Comparison of ENCODE assay signal across 8 cellular contexts in genomic region chr12:122965851-122966742, GRCh38. TPM values are rescaled to one million over a fixed set of nuclear protein-coding genes. Genes with fewer than 3 reads are reported as not detected.
DNase-seq lines count a peak whose midpoint lies in the region; ATAC-seq and TF ChIP-seq lines count a peak whose summit lies in the region.

ABCB9 (minus strand) TSS chr12:122966463; CDS start chr12:122960235, 6,228 bp downstream.

- no peaks in the 10 kb centered on the region for H3K9me3 ChIP-seq in fibroblast of lung (ENCODE audit: control insufficient read depth, insufficient read depth, low read depth, low read length)

- no peaks in the 10 kb centered on the region for H3K36me3 ChIP-seq in fibroblast of lung (ENCODE audit: control insufficient read depth, insufficient read depth, low read length)

- H4K20me1 ChIP-seq in fibroblast of lung (ENCODE audit: control insufficient read depth, extremely low read depth, insufficient read depth, low read length) = no peaks in the 10 kb centered on the region

- H3K36me3 Mint-ChIP-seq in activated T-helper 1 cell treated with anti-CD3 and anti-CD28 coated beads, Interleukin-12 subunit alpha, Interleukin-12 subunit beta, Interleukin-2, Interleukin-4 antibody, amounts not matched to agents 30 ng/mL and 10 ng/mL and 1 ng/mL, durations not matched to agents 14 hours and 24 hours and 36 hours (ENCODE audit: low read depth) = no peaks in the 10 kb centered on the region
- no peaks in the 10 kb centered on the region for H3K36me3 Mint-ChIP-seq in naive B cell

- no peak within 1 kb of the TSS for H3K27ac Mint-ChIP-seq in activated T-helper 1 cell treated with anti-CD3 and anti-CD28 coated beads, Interleukin-12 subunit alpha, Interleukin-12 subunit beta, Interleukin-2, Interleukin-4 antibody, amounts not matched to agents 30 ng/mL and 10 ng/mL and 1 ng/mL, durations not matched to agents 14 hours and 24 hours and 36 hours
- peak within 1 kb of the TSS in 2 of 6 donors; percentile 39 to 57 for H3K27ac Mint-ChIP-seq in naive B cell

- no peak for TF ChIP-seq RAD21 in Ishikawa (IDR thresholded peaks at IDR 0.05; ENCODE audit: low read depth)

- H3K9ac ChIP-seq in fibroblast of lung (ENCODE audit: insufficient read depth, low read length) = peak within 1 kb of the TSS; percentile 49

- peak within 1 kb of the TSS; percentile 38 for H2AFZ ChIP-seq in fibroblast of lung (ENCODE audit: low read length)

- H3K4me3 ChIP-seq in fibroblast of lung (replicated peaks in 1 of 4; ENCODE audit: control extremely low read depth in 1 of 4, insufficient read depth in 1 of 4, low read depth in 3 of 4, low read length in 4 of 4) = peak within 1 kb of the TSS; percentile 49 to 77 (median 60)

- peak within 1 kb of the TSS; percentile 37 for H3K4me3 Mint-ChIP-seq in activated T-helper 1 cell treated with anti-CD3 and anti-CD28 coated beads, Interleukin-12 subunit alpha, Interleukin-12 subunit beta, Interleukin-2, Interleukin-4 antibody, amounts not matched to agents 30 ng/mL and 10 ng/mL and 1 ng/mL, durations not matched to agents 14 hours and 24 hours and 36 hours
- H3K4me3 Mint-ChIP-seq in naive B cell = peak within 1 kb of the TSS; percentile 28 to 87 (median 66)

- no peaks in the 10 kb centered on the region for H3K9me3 Mint-ChIP-seq in activated T-helper 1 cell treated with anti-CD3 and anti-CD28 coated beads, Interleukin-12 subunit alpha, Interleukin-12 subunit beta, Interleukin-2, Interleukin-4 antibody, amounts not matched to agents 30 ng/mL and 10 ng/mL and 1 ng/mL, durations not matched to agents 14 hours and 24 hours and 36 hours
- no peaks in the 10 kb centered on the region for H3K9me3 Mint-ChIP-seq in naive B cell

- H3K4me1 Mint-ChIP-seq in activated T-helper 1 cell treated with anti-CD3 and anti-CD28 coated beads, Interleukin-12 subunit alpha, Interleukin-12 subunit beta, Interleukin-2, Interleukin-4 antibody, amounts not matched to agents 30 ng/mL and 10 ng/mL and 1 ng/mL, durations not matched to agents 14 hours and 24 hours and 36 hours (ENCODE audit: low read depth) = peaks cover 12% of the 10 kb centered on the region
- peaks cover 5 to 10% (median 6%) of the 10 kb centered on the region in 3 donors for H3K4me1 Mint-ChIP-seq in naive B cell

- H3K27ac ChIP-seq in fibroblast of lung (ENCODE audit: insufficient read depth, low read length) = no peak within 1 kb of the TSS

- ATAC-seq in GM19467 (IDR thresholded peaks at IDR 0.05; ENCODE audit: unreplicated experiment) (peak; percentile 64), naive B cell (ENCODE audit: low read depth in 2 of 2) (peak; percentile 94 to 95)

- H3K4me1 ChIP-seq in fibroblast of lung (ENCODE audit: control insufficient read depth, extremely low read depth, insufficient read depth, low read length) = peaks cover 7% of the 10 kb centered on the region

- no peaks in the 10 kb centered on the region for H3K27me3 ChIP-seq in fibroblast of lung (ENCODE audit: control insufficient read depth, insufficient read depth, low read length)

- intact Hi-C loops in activated T-helper 1 cell treated with anti-CD3 and anti-CD28 coated beads, Interleukin-12 subunit alpha, Interleukin-12 subunit beta, Interleukin-2, Interleukin-4 antibody, amounts not matched to agents 30 ng/mL and 10 ng/mL and 1 ng/mL, durations not matched to agents 14 hours and 24 hours and 36 hours (cut with micrococcal nuclease) = loop anchor here (1.0 to 10.0 kb wide), 5 partner anchors 8 to 439 kb away; partner anchors contain the start of genes KNTC1, RSRC2 and SBNO1

- peaks cover 16% of the 10 kb centered on the region for H3K27me3 Mint-ChIP-seq in activated T-helper 1 cell treated with anti-CD3 and anti-CD28 coated beads, Interleukin-12 subunit alpha, Interleukin-12 subunit beta, Interleukin-2, Interleukin-4 antibody, amounts not matched to agents 30 ng/mL and 10 ng/mL and 1 ng/mL, durations not matched to agents 14 hours and 24 hours and 36 hours (ENCODE audit: insufficient read depth)
- H3K27me3 Mint-ChIP-seq in naive B cell = no peaks in the 10 kb centered on the region

- no peaks in the 10 kb centered on the region for H3K79me2 ChIP-seq in fibroblast of lung (ENCODE audit: control insufficient read depth, insufficient read depth, low read length)

- no peak for TF ChIP-seq EP300 in Ishikawa (IDR thresholded peaks at IDR 0.05; ENCODE audit: borderline replicate concordance)

- H3K4me2 ChIP-seq in fibroblast of lung (ENCODE audit: extremely low read depth, insufficient read depth, low read length) = peak within 1 kb of the TSS; percentile 64

- no peak for TF ChIP-seq CTCF in fibroblast of lung (conservative IDR thresholded peaks at IDR 0.05 in 1 of 2, IDR thresholded peaks at IDR 0.05 in 1 of 2; ENCODE audit: low read depth in 1 of 2, low read length in 2 of 2)

- DNase-seq in C1 segment of cervical spinal cord (lab: John Stamatoyannopoulos, UW) (peak; percentile 41 to 93 (median 81)), RKO (ENCODE audit: low spot score) (peak; percentile 90), fibroblast of lung (ENCODE audit: low read depth in 2 of 2) (peak; percentile 83 to 85), naive B cell (peak; percentile 80)
- peak; percentile 84 for DNase-seq in activated T-helper 1 cell treated with anti-CD3 and anti-CD28 coated beads, Interleukin-12 subunit alpha, Interleukin-12 subunit beta, Interleukin-2, Interleukin-4 antibody, amounts not matched to agents 30 ng/mL and 10 ng/mL and 1 ng/mL, durations not matched to agents 14 hours and 24 hours and 36 hours (ENCODE audit: low spot score)
- peak; percentile 84 to 91 for DNase-seq in stimulated activated CD8-positive, alpha-beta memory T cell treated with anti-CD3 and anti-CD28 coated beads, Interleukin-7, amount 100 ng/mL, for 48 hours (ENCODE audit: extremely low read depth in 1 of 2, low read depth in 1 of 2)

TF ChIP-seq in Ishikawa, 13 proteins besides CTCF, POLR2A, EP300 and RAD21:
- no peak; the same call in 1 of the 2 replicates for TF ChIP-seq ZBTB7A (IDR thresholded peaks at IDR 0.05; ENCODE audit: low read depth)
- TF ChIP-seq TAF1 (IDR thresholded peaks at IDR 0.05; ENCODE audit: low read depth) = peak; percentile 66; the same call in 1 of the 2 replicates
- TF ChIP-seq MAX (IDR thresholded peaks at IDR 0.05) = peak; percentile 65; the same call in 1 of the 2 replicates
- TF ChIP-seq TCF12 (IDR thresholded peaks at IDR 0.05; ENCODE audit: low read depth) = no peak

RNA-seq across cellular contexts. Expression of gene ABCB9, which starts in this region (rescaled TPM):
- total RNA-seq in activated T-helper 1 cell treated with anti-CD3 and anti-CD28 coated beads, Interleukin-12 subunit alpha, Interleukin-12 subunit beta, Interleukin-2, Interleukin-4 antibody, amounts not matched to agents 30 ng/mL and 10 ng/mL and 1 ng/mL, durations not matched to agents 14 hours and 24 hours and 36 hours = 3.8 and 4.4 TPM in 2 replicates
- total RNA-seq in fibroblast of lung = 5.4 and 6.3 TPM in 2 replicates
- polyA plus RNA-seq in fibroblast of lung (3.1 and 3.8 TPM in 2 replicates), naive B cell (ENCODE audit: low read depth in 6 of 6) (under 1 TPM in 5 of 6 donors, not detected in 1; 0.18 to 0.59 (median 0.31) TPM)
- polyA plus RNA-seq in fibroblast of lung (2012) = 4.6 and 4.9 TPM in 2 replicates
- 16.1 and 16.3 TPM in 2 replicates for polyA minus RNA-seq in fibroblast of lung (ENCODE audit: low replicate concordance)

Comparison
In these comparisons a context has a peak if more than half of its experiments do, and no peak if none do; other contexts are left out.
1. Peak in DNase-seq and ATAC-seq in naive B cell; RNA of the gene not detected or under 1 TPM.